1 cellular context compared by ENCODE assay signal in the genomic region with DNA sequence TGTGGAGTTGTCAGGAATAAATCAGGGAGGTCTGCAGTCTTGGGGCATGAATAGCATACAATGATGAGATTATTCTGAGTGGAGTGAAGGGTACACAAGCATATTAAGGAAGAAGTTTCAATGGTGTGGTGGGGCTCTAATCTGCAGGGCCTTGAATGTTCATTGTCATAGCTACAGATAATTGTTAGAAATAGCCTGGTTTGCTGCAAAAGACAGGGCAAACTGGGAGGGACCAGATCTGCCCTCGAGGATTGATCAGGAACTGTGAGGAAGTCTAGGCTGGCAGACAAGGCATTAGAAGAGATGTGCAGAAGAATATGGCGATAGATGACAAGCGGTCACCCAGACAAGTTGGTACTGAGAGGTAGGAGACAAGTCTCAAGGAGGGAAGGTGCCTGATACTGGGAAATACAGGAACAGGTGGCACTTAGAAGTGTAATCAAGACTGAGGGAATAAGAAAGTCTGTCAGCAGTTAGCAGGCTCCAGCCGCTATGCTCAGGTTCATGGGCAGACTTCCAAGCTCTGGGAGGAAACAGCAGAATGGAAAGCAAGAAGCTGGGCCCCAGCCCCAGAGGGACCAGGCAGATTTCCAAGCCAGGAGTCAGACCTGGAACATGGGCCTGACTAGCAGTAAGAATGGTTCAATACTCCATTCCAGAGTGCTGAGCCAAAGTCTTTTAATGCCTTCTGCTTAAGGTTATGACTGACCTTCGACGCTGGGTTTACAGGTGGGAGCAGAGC.
TF ChIP-seq lines count a peak whose summit lies in the region.

No MANE protein-coding gene starts in this region.

TF ChIP-seq in SK-N-SH treated with all-trans-retinoic acid at 6 μM for 48 hours, 23 proteins besides CTCF, POLR2A, EP300 and RAD21 (continued from another document):
- TF ChIP-seq TSHZ2 (CRISPR knock-in tag; IDR thresholded peaks at IDR 0.05), result no peak
